ENCODE assay signal across 14 cellular contexts in genomic region chr16:27448531-27449433, GRCh38. TPM values are rescaled to one million over a fixed set of nuclear protein-coding genes. Genes with fewer than 3 reads are reported as not detected.
DNase-seq lines count a peak whose midpoint lies in the region; ATAC-seq and TF ChIP-seq lines count a peak whose summit lies in the region.
"Had no signal": no experiment of that assay in that cellular context is flagged by ENCODE, and none has a peak within 500 bp of the region (broad histone marks: within the 10 kb centered on the region; RNA-seq: fewer than 3 reads in every experiment).

No MANE protein-coding gene starts in this region.

- peak; percentile 50 for TF ChIP-seq POLR2A in GM18505 (IDR thresholded peaks at IDR 0.05; ENCODE audit: borderline replicate concordance, extremely low read depth, insufficient read depth, insufficient read length)

- peaks cover 28% of the 10 kb centered on the region for H3K36me3 ChIP-seq in SJCRH30
- H3K36me3 ChIP-seq: pancreas, transverse colon had no signal

- intact Hi-C loops in activated CD4-positive, alpha-beta T cell treated with anti-CD3 and anti-CD28 coated beads for 36 hours (cut with DNase I, micrococcal nuclease): no loop called here

- peaks cover 81% of the 10 kb centered on the region for H3K36me3 Mint-ChIP-seq in activated CD4-positive, alpha-beta T cell treated with anti-CD3 and anti-CD28 coated beads for 36 hours (ENCODE audit: low read depth)
- peaks cover 8 to 26% of the 10 kb centered on the region in 2 donors for H3K36me3 Mint-ChIP-seq in naive B cell

- no peak overlapping the region for H3K4me3 ChIP-seq in SJCRH30
- H3K4me3 ChIP-seq: pancreas, transverse colon had no signal

- H3K9me3 Mint-ChIP-seq in activated CD4-positive, alpha-beta T cell treated with anti-CD3 and anti-CD28 coated beads for 36 hours (ENCODE audit: low read depth): peaks cover 5% of the 10 kb centered on the region
- H3K9me3 Mint-ChIP-seq in naive B cell: peaks cover 0 to 2% (median 0%) of the 10 kb centered on the region in 7 donors

- H3K4me1 ChIP-seq in SJCRH30: peaks cover 2% of the 10 kb centered on the region
- H3K4me1 ChIP-seq: pancreas, transverse colon had no signal

- POLR2A ChIA-PET in activated CD4-positive, alpha-beta T cell treated with anti-CD3 and anti-CD28 coated beads for 36 hours (lab: Charles Lee): interaction anchor here (0.5 kb wide), 1 partner anchor 83 kb away, joined by 4 read pairs; no protein-coding TSS in a partner anchor

- ATAC-seq in activated CD4-positive, alpha-beta T cell treated with anti-CD3 and anti-CD28 coated beads for 36 hours: no peak
- ATAC-seq in GM18505 (IDR thresholded peaks at IDR 0.05; ENCODE audit: unreplicated experiment) (no peak), naive B cell (ENCODE audit: low read depth in 2 of 2) (no peak), HG03159 (IDR thresholded peaks at IDR 0.05; ENCODE audit: unreplicated experiment) (no peak)

- no peak overlapping the region for H3K4me3 Mint-ChIP-seq in activated CD4-positive, alpha-beta T cell treated with anti-CD3 and anti-CD28 coated beads for 36 hours
- peak overlapping the region in 7 of 8 donors; percentile 31 to 92 (median 82) for H3K4me3 Mint-ChIP-seq in naive B cell

- no peak for DNase-seq in activated CD4-positive, alpha-beta T cell treated with anti-CD3 and anti-CD28 coated beads for 36 hours
- no peak for DNase-seq in activated CD4-positive, alpha-beta T cell treated with anti-CD3 and anti-CD28 coated beads for 1 hour
- DNase-seq in SJCRH30 (peak; percentile 83 to 85), naive B cell (no peak), HuH-7 (ENCODE audit: low spot score) (no peak)
- no peak for DNase-seq in activated effector memory CD4-positive, alpha-beta T cell treated with Interleukin-2 at 50 U/mL for 16 hours
- DNase-seq: ACHN, dermis blood vessel endothelial cell, NCI-H1436 treated with DMSO at 0.1 percent for 48 hours, transverse colon had no signal

- CTCF ChIA-PET in activated CD4-positive, alpha-beta T cell treated with anti-CD3 and anti-CD28 coated beads for 36 hours (lab: Charles Lee): interaction anchor here (0.6 kb wide), 1 partner anchor 809 kb away, joined by 4 read pairs; no protein-coding TSS in a partner anchor

- H3K27ac ChIP-seq in SJCRH30: no peak overlapping the region
- H3K27ac ChIP-seq: pancreas, transverse colon had no signal

- no peaks in the 10 kb centered on the region for H3K27me3 Mint-ChIP-seq in activated CD4-positive, alpha-beta T cell treated with anti-CD3 and anti-CD28 coated beads for 36 hours
- H3K27me3 Mint-ChIP-seq in naive B cell: no peaks in the 10 kb centered on the region

- H3K9me3 ChIP-seq in SJCRH30 (replicated peaks): no peaks in the 10 kb centered on the region
- H3K9me3 ChIP-seq: pancreas, transverse colon had no signal

- no peaks in the 10 kb centered on the region for H3K27me3 ChIP-seq in SJCRH30
- H3K27me3 ChIP-seq: pancreas had no signal

- H3K4me1 Mint-ChIP-seq in activated CD4-positive, alpha-beta T cell treated with anti-CD3 and anti-CD28 coated beads for 36 hours: peaks cover 81% of the 10 kb centered on the region
- H3K4me1 Mint-ChIP-seq in naive B cell: peaks cover 61 to 95% (median 88%) of the 10 kb centered on the region in 3 donors

- peak overlapping the region; percentile 89 for H3K27ac Mint-ChIP-seq in activated CD4-positive, alpha-beta T cell treated with anti-CD3 and anti-CD28 coated beads for 36 hours
- H3K27ac Mint-ChIP-seq in naive B cell: peak overlapping the region; percentile 94 to 100 (median 100)

RNA-seq across cellular contexts. Expression of gene IL21R, which starts 46.8 kb away (rescaled TPM):
- 10 to 100 TPM; 61.8 to 73.5 TPM for total RNA-seq in activated CD4-positive, alpha-beta T cell treated with anti-CD3 and anti-CD28 coated beads for 36 hours
- total RNA-seq in SJCRH30 (2014; rRNA removed; shearing (Covaris generic)): 3.8 and 4.6 TPM in 2 replicates
- 100 to 1,000 TPM in 1 of 6 donors, 10 to 100 TPM in 5; 47.9 to 118 (median 74.5) TPM for polyA plus RNA-seq in naive B cell (ENCODE audit: low read depth in 6 of 6)
- total RNA-seq: Daoy had no signal

Comparison
In these comparisons a context has a peak if more than half of its experiments do, and no peak if none do; other contexts are left out.
1. DNase-seq: peak in SJCRH30 (2 of 2); none in activated CD4-positive, alpha-beta T cell treated with anti-CD3 and anti-CD28 coated beads for 36 hours (single experiment), activated CD4-positive, alpha-beta T cell treated with anti-CD3 and anti-CD28 coated beads for 1 hour (single experiment), naive B cell (single experiment), HuH-7 (single experiment) and activated effector memory CD4-positive, alpha-beta T cell treated with Interleukin-2 at 50 U/mL for 16 hours (single experiment).
2. RNA of gene IL21R, which starts 46.8 kb away (total RNA-seq): 61.8 to 73.5 TPM in activated CD4-positive, alpha-beta T cell treated with anti-CD3 and anti-CD28 coated beads for 36 hours; 3.8 to 4.6 TPM in SJCRH30; every median in the first group is over 10 times any median in the second.